8 cellular contexts compared by ENCODE assay signal in genomic region chr7:102363549-102364393, GRCh38. TPM values are rescaled to one million over a fixed set of nuclear protein-coding genes. Genes with fewer than 3 reads are reported as not detected.
DNase-seq lines count a peak whose midpoint lies in the region; ATAC-seq and TF ChIP-seq lines count a peak whose summit lies in the region.
"Not testable (repeated sequence)": the region's sequence is repeated elsewhere in the genome, so short reads cannot be mapped to it uniquely, and the experiment has no call there.

No MANE protein-coding gene starts in this region.

- not testable (repeated sequence) for H3K9me3 Mint-ChIP-seq in CD8-positive, alpha-beta T cell; activated CD4-positive, alpha-beta memory T cell treated with anti-CD3 and anti-CD28 coated beads, Interleukin-2, amount 10 ng/mL, durations not matched to agents 7 days and 5 days

- not testable (repeated sequence) for H3K4me1 ChIP-seq in CD8-positive, alpha-beta T cell (ENCODE audit: insufficient read depth, low read length); ectodermal cell (ENCODE audit: control insufficient read depth, insufficient read depth, low read length); lung (ENCODE audit: control insufficient read depth in 2 of 2, insufficient read depth in 2 of 2, low read length in 2 of 2)

- not testable (repeated sequence) for TF ChIP-seq CTCF in CD8-positive, alpha-beta T cell (IDR thresholded peaks at IDR 0.05); lung (IDR thresholded peaks at IDR 0.05; ENCODE audit: control extremely low read depth, extremely low read depth)

- POLR2A ChIA-PET in CD8-positive, alpha-beta T cell (lab: Charles Lee), result interaction anchor here (1.1 kb wide), 1 partner anchor 101 kb away, joined by 3 read pairs; the partner anchor contains the start of gene ALKBH4
- POLR2A ChIA-PET in activated CD4-positive, alpha-beta memory T cell treated with anti-CD3 and anti-CD28 coated beads, Interleukin-2, amount 10 ng/mL, durations not matched to agents 7 days and 5 days (lab: Charles Lee), result not testable (repeated sequence)

- H3K4me3 Mint-ChIP-seq in CD8-positive, alpha-beta T cell, result peak overlapping the region; percentile 92
- H3K4me3 Mint-ChIP-seq in activated CD4-positive, alpha-beta memory T cell treated with anti-CD3 and anti-CD28 coated beads, Interleukin-2, amount 10 ng/mL, durations not matched to agents 7 days and 5 days, result peak overlapping the region; percentile 92

- CTCF ChIA-PET in CD8-positive, alpha-beta T cell (lab: Charles Lee), result not testable (repeated sequence)
- CTCF ChIA-PET in activated CD4-positive, alpha-beta memory T cell treated with anti-CD3 and anti-CD28 coated beads, Interleukin-2, amount 10 ng/mL, durations not matched to agents 7 days and 5 days (lab: Charles Lee), result interaction anchor here (0.7 to 1.3 kb wide), 2 partner anchors 15 to 28 kb away, joined by 3 to 4 read pairs; no protein-coding TSS in a partner anchor

- H3K27ac Mint-ChIP-seq in CD8-positive, alpha-beta T cell, result peak overlapping the region; percentile 86
- H3K27ac Mint-ChIP-seq in activated CD4-positive, alpha-beta memory T cell treated with anti-CD3 and anti-CD28 coated beads, Interleukin-2, amount 10 ng/mL, durations not matched to agents 7 days and 5 days, result peak overlapping the region; percentile 75

- H3K27ac ChIP-seq in CD8-positive, alpha-beta T cell (ENCODE audit: low read depth, low read length), result peak overlapping the region; percentile 56
- H3K27ac ChIP-seq in ectodermal cell (ENCODE audit: insufficient read depth, low read depth, low read length, poor library complexity, severe bottlenecking) (peak overlapping the region; percentile 60), lung (ENCODE audit: low read depth in 1 of 2, low read length in 1 of 2) (peak overlapping the region; percentile 78 to 96)

- peak; percentile 99 for ATAC-seq in CD8-positive, alpha-beta T cell
- peak; percentile 99 for ATAC-seq in GM19452 (IDR thresholded peaks at IDR 0.05; ENCODE audit: unreplicated experiment)
- ATAC-seq in HG03575 (IDR thresholded peaks at IDR 0.05; ENCODE audit: extremely low read depth, insufficient number of reproducible peaks, low FRiP score, unreplicated experiment), result peak; percentile 97
- ATAC-seq in lung (ENCODE audit: insufficient read depth, low FRiP score), result peak; percentile 100

- H3K4me1 Mint-ChIP-seq in CD8-positive, alpha-beta T cell (ENCODE audit: low read depth), result peaks cover 19% of the 10 kb centered on the region
- H3K4me1 Mint-ChIP-seq in activated CD4-positive, alpha-beta memory T cell treated with anti-CD3 and anti-CD28 coated beads, Interleukin-2, amount 10 ng/mL, durations not matched to agents 7 days and 5 days, result peaks cover 19% of the 10 kb centered on the region

- peak overlapping the region; percentile 60 for H3K4me3 ChIP-seq in CD8-positive, alpha-beta T cell (ENCODE audit: low read depth, low read length)
- H3K4me3 ChIP-seq in ectodermal cell (ENCODE audit: insufficient read depth, low read depth, low read length) (peak overlapping the region; percentile 66), lung (peak overlapping the region; percentile 68)

- H3K27me3 ChIP-seq in CD8-positive, alpha-beta T cell (ENCODE audit: insufficient read depth, low read length); ectodermal cell (ENCODE audit: control insufficient read depth, insufficient read depth, low read length, poor library complexity, severe bottlenecking); lung (ENCODE audit: control insufficient read depth, insufficient read depth): not testable (repeated sequence)

- H3K36me3 ChIP-seq in CD8-positive, alpha-beta T cell (ENCODE audit: insufficient read depth, low read length); ectodermal cell (ENCODE audit: control insufficient read depth, insufficient read depth, low read length); lung (ENCODE audit: control insufficient read depth in 2 of 2, insufficient read depth in 2 of 2, low read length in 2 of 2): not testable (repeated sequence)

- H3K36me3 Mint-ChIP-seq in CD8-positive, alpha-beta T cell, result peaks cover 16% of the 10 kb centered on the region
- H3K36me3 Mint-ChIP-seq in activated CD4-positive, alpha-beta memory T cell treated with anti-CD3 and anti-CD28 coated beads, Interleukin-2, amount 10 ng/mL, durations not matched to agents 7 days and 5 days (ENCODE audit: low read depth), result peaks cover 22% of the 10 kb centered on the region

- peak; percentile 84 to 97 (median 90) for DNase-seq in CD8-positive, alpha-beta T cell
- DNase-seq in NCI-H82 (lab: John Stamatoyannopoulos, UW), result peak; percentile 99
- peak; percentile 96 for DNase-seq in activated CD4-positive, alpha-beta memory T cell treated with anti-CD3 and anti-CD28 coated beads, Interleukin-2, amount 10 ng/mL, durations not matched to agents 7 days and 5 days
- DNase-seq in lung (ENCODE audit: low spot score), result peak; percentile 96
- DNase-seq in stimulated activated CD4-positive, alpha-beta T cell treated with anti-CD3 and anti-CD28 coated beads, TNF-alpha, amount 100 ng/mL, for 24 hours (ENCODE audit: low read depth in 3 of 3), result peak; percentile 84 to 92 (median 88)

- intact Hi-C loops in CD8-positive, alpha-beta T cell (cut with DNase I, micrococcal nuclease), result loop anchor here in 1 of 2 experiments (5.0 kb wide), 2 partner anchors 34 to 76 kb away; partner anchors contain the start of genes PRKRIP1 and SH2B2

- 1% methylated on average over 76 of the region's 76 CpGs for WGBS in ectodermal cell, 2 experiments
- 0% methylated on average over 52 to 76 of the region's 76 CpGs for WGBS in lung, 2 donors

- not testable (repeated sequence) for H3K27me3 Mint-ChIP-seq in CD8-positive, alpha-beta T cell (ENCODE audit: low read depth); activated CD4-positive, alpha-beta memory T cell treated with anti-CD3 and anti-CD28 coated beads, Interleukin-2, amount 10 ng/mL, durations not matched to agents 7 days and 5 days

- H3K9me3 ChIP-seq in CD8-positive, alpha-beta T cell (ENCODE audit: low read length); ectodermal cell (ENCODE audit: control insufficient read depth, low read length); lung (ENCODE audit: control insufficient read depth in 2 of 2, insufficient read depth in 1 of 2, low read length in 1 of 2): not testable (repeated sequence)

RNA-seq across cellular contexts. Expression of gene SPDYE6, which starts 7.5 kb away (rescaled TPM):
- total RNA-seq in CD8-positive, alpha-beta T cell, result not detected
- total RNA-seq in activated CD4-positive, alpha-beta memory T cell treated with anti-CD3 and anti-CD28 coated beads, Interleukin-2, amount 10 ng/mL, durations not matched to agents 7 days and 5 days, result under 1 TPM in 1 of 2 experiments, not detected in 1; 0.13 TPM
- polyA plus RNA-seq in ectodermal cell (2013, experiment 1 of 4), result not detected
- polyA plus RNA-seq in ectodermal cell (2013, experiment 2 of 4), result not detected
- not detected for polyA plus RNA-seq in ectodermal cell (2013, experiment 3 of 4)
- not detected for polyA plus RNA-seq in ectodermal cell (2013, experiment 4 of 4)
- not detected for total RNA-seq in lung
- under 1 TPM; 0.08 to 0.10 TPM for polyA plus RNA-seq in lung

RNA-seq across cellular contexts. Expression of gene PRKRIP1, which starts 32.4 kb away (rescaled TPM):
- total RNA-seq in CD8-positive, alpha-beta T cell, result 10 to 100 TPM; 51.1 to 57.2 TPM
- 10 to 100 TPM; 27.2 to 28.3 TPM for total RNA-seq in activated CD4-positive, alpha-beta memory T cell treated with anti-CD3 and anti-CD28 coated beads, Interleukin-2, amount 10 ng/mL, durations not matched to agents 7 days and 5 days
- 37.8 TPM for polyA plus RNA-seq in ectodermal cell (2013, experiment 1 of 4)
- 39.3 TPM for polyA plus RNA-seq in ectodermal cell (2013, experiment 2 of 4)
- polyA plus RNA-seq in ectodermal cell (2013, experiment 3 of 4), result 31.9 TPM
- 39.2 TPM for polyA plus RNA-seq in ectodermal cell (2013, experiment 4 of 4)
- 10 to 100 TPM; 21.4 to 29.2 TPM for total RNA-seq in lung
- polyA plus RNA-seq in lung, result 10 to 100 TPM; 14.6 to 25.7 TPM

Comparison
In these comparisons a context has a peak if more than half of its experiments do, and no peak if none do; other contexts are left out.
1. Peak in every context shown above with its lines: DNase-seq, ATAC-seq, H3K4me3 ChIP-seq and H3K27ac ChIP-seq.